26 cellular contexts compared by ENCODE assay signal in genomic region chr13:77529501-77529840, GRCh38. TPM values are rescaled to one million over a fixed set of nuclear protein-coding genes. Genes with fewer than 3 reads are reported as not detected.
"Had no signal": no experiment of that assay in that cellular context is flagged by ENCODE, and none has a peak within 500 bp of the region (broad histone marks: within the 10 kb centered on the region; RNA-seq: fewer than 3 reads in every experiment).

No MANE protein-coding gene starts in this region.

- H3K4me2 ChIP-seq: SK-N-SH had no signal

- H3K36me3 ChIP-seq: MG63 had no signal

- H3K27ac ChIP-seq: HL-60, RWPE1 had no signal

- H3K9me3 ChIP-seq: MG63, SK-N-SH had no signal

- ATAC-seq: Panc1, PC-3 had no signal

- H3K9me2 ChIP-seq: SK-N-SH had no signal

- H3K27me3 ChIP-seq: MG63 had no signal

- H3K9ac ChIP-seq: SK-N-SH had no signal

- H3K4me3 ChIP-seq: MG63 had no signal

- DNase-seq: Karpas-422, KBM-7, MG63, NCI-H1092, NCI-H1105 treated with DMSO at 0.1 percent for 48 hours, NCI-H1417 treated with DMSO at 0.1 percent for 48 hours, NCI-H146, NCI-H187, NCI-H2029, NCI-H2081 treated with DMSO at 0.1 percent for 48 hours, NCI-H2171, NCI-H226, NCI-H446, NCI-H510A, NCI-H524 treated with DMSO at 0.1 percent for 48 hours, NCI-H69, NCI-H774, PC-3, SHP77, SK-N-SH, SW 1271 had no signal

RNA-seq across cellular contexts. Expression of gene SCEL, which starts 6.0 kb away (rescaled TPM):
- total RNA-seq: OCI-LY7, SK-MEL-5 had no signal
